24 cellular contexts compared by ENCODE assay signal in the genomic region with DNA sequence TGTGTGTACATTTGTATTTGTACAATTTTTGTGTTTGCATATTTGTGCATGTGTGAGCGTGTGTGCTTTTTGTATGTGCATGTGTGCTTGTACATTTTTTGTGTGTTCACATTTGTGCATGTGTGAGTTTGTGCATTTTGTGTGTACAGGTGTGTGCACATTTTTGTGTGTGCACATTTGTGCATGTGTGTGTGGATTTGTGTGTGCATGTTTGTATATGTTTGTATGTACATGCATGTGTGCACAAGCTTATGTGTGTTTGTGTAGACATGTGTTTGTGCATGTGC. TPM values are rescaled to one million over a fixed set of nuclear protein-coding genes. Genes with fewer than 3 reads are reported as not detected.
DNase-seq lines count a peak whose midpoint lies in the region; ATAC-seq, FAIRE-seq and TF ChIP-seq lines count a peak whose summit lies in the region.
"Had no signal": no experiment of that assay in that cellular context is flagged by ENCODE, and none has a peak within 500 bp of the region (broad histone marks: within the 10 kb centered on the region; RNA-seq: fewer than 3 reads in every experiment).

No MANE protein-coding gene starts in this region.

- H2AK5ac ChIP-seq in IMR-90 (ENCODE audit: low read depth, low read length) = no peak overlapping the region

- H4K20me1 ChIP-seq in IMR-90 (ENCODE audit: insufficient read depth, low read length) = no peaks in the 10 kb centered on the region
- no peaks in the 10 kb centered on the region for H4K20me1 ChIP-seq in SK-N-SH (ENCODE audit: insufficient read depth)
- H4K20me1 ChIP-seq: BLaER1 treated with 17β-estradiol and CSF1 and Interleukin-3, amounts not matched to agents 10 nM and 100 nM had no signal

- ATAC-seq in IMR-90 (ENCODE audit: low read depth) (no peak), GM18505 (IDR thresholded peaks at IDR 0.05; ENCODE audit: unreplicated experiment) (no peak)
- ATAC-seq in stimulated activated naive B cell treated with anti-CD40 and anti-IgM and Interleukin-4, amounts not matched to agents 10 μg/mL and 1 μg/mL and 100 μg/mL, for 72 hours (replicated peaks) = no peak
- ATAC-seq: A549, HCT116 had no signal

- H3F3A ChIP-seq in SK-N-SH (replicated peaks; ENCODE audit: insufficient read depth) = no peaks in the 10 kb centered on the region

- no peak overlapping the region for H2BK20ac ChIP-seq in IMR-90 (ENCODE audit: low read depth, low read length)

- no peak overlapping the region for H3K56ac ChIP-seq in IMR-90 (ENCODE audit: extremely low read depth, insufficient read depth, low read length)

- H3K79me1 ChIP-seq in IMR-90 (ENCODE audit: low read depth in 1 of 2, low read length in 2 of 2) = no peaks in the 10 kb centered on the region

- no peak overlapping the region for H3K4me3 ChIP-seq in IMR-90 (ENCODE audit: insufficient read depth, low read depth, low read length)
- H3K4me3 ChIP-seq in SK-N-SH (ENCODE audit: low read depth in 2 of 2, low read length in 1 of 2) = no peak overlapping the region
- H3K4me3 ChIP-seq: A549; BLaER1 treated with 17β-estradiol and CSF1 and Interleukin-3, amounts not matched to agents 10 nM and 100 nM; GM23248 had no signal

- no TSS peak for BruUV-seq in IMR-90 (replicated peaks; lab: Mats Ljungman, UMichigan)

- peak overlapping the region; percentile 3 for H2AFZ ChIP-seq in IMR-90 (replicated peaks; ENCODE audit: low read length, poor library complexity)
- H2AFZ ChIP-seq in SK-N-SH (ENCODE audit: low read depth) = no peak overlapping the region
- H2AFZ ChIP-seq: GM23248 had no signal

- peaks cover 15 to 18% of the 10 kb centered on the region in 2 donors for H3K4me1 Mint-ChIP-seq in stimulated activated naive B cell treated with anti-CD40 and anti-IgM and Interleukin-4, amounts not matched to agents 10 μg/mL and 1 μg/mL and 100 μg/mL, for 72 hours

- H3K9me3 ChIP-seq in IMR-90 (ENCODE audit: control insufficient read depth, insufficient read depth, low read length) (no peaks in the 10 kb centered on the region), SK-N-SH (no peaks in the 10 kb centered on the region)
- H3K9me3 ChIP-seq: A549; BE2C; BLaER1 treated with 17β-estradiol and CSF1 and Interleukin-3, amounts not matched to agents 10 nM and 100 nM had no signal

- TF ChIP-seq POLR2A in IMR-90 (IDR thresholded peaks at IDR 0.05; ENCODE audit: low read depth, low read length) (no peak), GM18505 (IDR thresholded peaks at IDR 0.05; ENCODE audit: borderline replicate concordance, extremely low read depth, insufficient read depth, insufficient read length) (no peak)

- H3K4me2 ChIP-seq in IMR-90 (ENCODE audit: low read depth, low read length) (no peak overlapping the region), SK-N-SH (no peak overlapping the region)
- H3K4me2 ChIP-seq: A549; BLaER1 treated with 17β-estradiol and CSF1 and Interleukin-3, amounts not matched to agents 10 nM and 100 nM had no signal

- WGBS in IMR-90 (ENCODE audit: extremely low coverage in 2 of 2, insufficient read length in 1 of 2), 2 experiments = 50% methylated on average over 1 of the region's 1 CpG; no CpG with 5 or more reads in 1 of the 2 experiments
- 41% methylated on average over 1 of the region's 1 CpG for WGBS in SK-N-SH (ENCODE audit: low lambda C conversion rate)

- no peak overlapping the region for H3K4me3 Mint-ChIP-seq in stimulated activated naive B cell treated with anti-CD40 and anti-IgM and Interleukin-4, amounts not matched to agents 10 μg/mL and 1 μg/mL and 100 μg/mL, for 72 hours
- H3K4me3 Mint-ChIP-seq: CD14-positive monocyte; CD4-positive, alpha-beta T cell; CD8-positive, alpha-beta memory T cell; HFFc6 had no signal

- H3K9ac ChIP-seq in IMR-90 (ENCODE audit: low read depth, low read length) (no peak overlapping the region), SK-N-SH (no peak overlapping the region)
- H3K9ac ChIP-seq: BLaER1 treated with 17β-estradiol and CSF1 and Interleukin-3, amounts not matched to agents 10 nM and 100 nM; GM23248 had no signal

- CTCF ChIA-PET in IMR-90 (lab: Yijun Ruan, JAX) (no interaction called here), SK-N-SH (lab: Yijun Ruan, JAX) (interaction anchor here (1.6 kb wide), 1 partner anchor 10 kb away, joined by 3 read pairs; no protein-coding TSS in a partner anchor)

- POLR2A ChIA-PET in IMR-90 (lab: Charles Lee; ENCODE audit: unreplicated experiment) = no interaction called here
- POLR2A ChIA-PET in SK-N-SH (lab: Yijun Ruan, JAX) = no interaction called here

- no peak overlapping the region for H2BK120ac ChIP-seq in IMR-90 (ENCODE audit: low read depth, low read length)

- peaks cover 11 to 23% of the 10 kb centered on the region in 2 donors for H3K27me3 Mint-ChIP-seq in stimulated activated naive B cell treated with anti-CD40 and anti-IgM and Interleukin-4, amounts not matched to agents 10 μg/mL and 1 μg/mL and 100 μg/mL, for 72 hours

- H4K8ac ChIP-seq in IMR-90 (ENCODE audit: low read depth in 2 of 2, low read length in 2 of 2) = no peak overlapping the region

- H3K9me2 ChIP-seq in SK-N-SH = no peaks in the 10 kb centered on the region

- TF ChIP-seq RAD21 in IMR-90 (IDR thresholded peaks at IDR 0.05; ENCODE audit: low read length) (no peak), SK-N-SH (IDR thresholded peaks at IDR 0.05; ENCODE audit: low read length) (no peak)

- H2AK9ac ChIP-seq in IMR-90 (replicated peaks; ENCODE audit: low read depth, low read length, poor library complexity) = no peak overlapping the region

- H3K9me1 ChIP-seq in IMR-90 (ENCODE audit: insufficient read depth, low read length) = no peaks in the 10 kb centered on the region

- H3K14ac ChIP-seq in IMR-90 (replicated peaks; ENCODE audit: low read depth, low read length) = no peak overlapping the region

- no peaks in the 10 kb centered on the region for H3K79me2 ChIP-seq in SK-N-SH (ENCODE audit: insufficient read depth)

- no peaks in the 10 kb centered on the region for H3K36me3 Mint-ChIP-seq in stimulated activated naive B cell treated with anti-CD40 and anti-IgM and Interleukin-4, amounts not matched to agents 10 μg/mL and 1 μg/mL and 100 μg/mL, for 72 hours
- H3K36me3 Mint-ChIP-seq: CD14-positive monocyte; CD8-positive, alpha-beta memory T cell had no signal

- TF ChIP-seq CTCF in IMR-90 (conservative IDR thresholded peaks at IDR 0.05; ENCODE audit: low read depth, low read length) (no peak), SK-N-SH (IDR thresholded peaks at IDR 0.05) (no peak)

- H3K23ac ChIP-seq in IMR-90 (ENCODE audit: low read depth, low read length) = no peak overlapping the region

- no peak overlapping the region for H3K27ac Mint-ChIP-seq in stimulated activated naive B cell treated with anti-CD40 and anti-IgM and Interleukin-4, amounts not matched to agents 10 μg/mL and 1 μg/mL and 100 μg/mL, for 72 hours
- H3K27ac Mint-ChIP-seq: CD4-positive, alpha-beta T cell; CD8-positive, alpha-beta memory T cell; HFFc6 had no signal

- intact Hi-C loops in IMR-90 (cut with micrococcal nuclease) = loop anchor here (5.0 kb wide), 1 partner anchor 103 kb away; the partner anchor contains the start of gene MPC1

- in situ Hi-C loops in IMR-90 (cut with MboI; ENCODE audit: low sequenced_read_pairs) = loop anchor here (5.0 kb wide), 1 partner anchor 118 kb away; no protein-coding TSS in a partner anchor

- H3K4me1 ChIP-seq in IMR-90 (ENCODE audit: control insufficient read depth, insufficient read depth, low read length) (no peaks in the 10 kb centered on the region), SK-N-SH (ENCODE audit: control insufficient read depth in 1 of 2, insufficient read depth in 2 of 2, low read depth in 1 of 2, low read length in 1 of 2) (no peaks in the 10 kb centered on the region; a peak in 1 of 4 replicates)
- H3K4me1 ChIP-seq: A549 had no signal

- no peaks in the 10 kb centered on the region for H3K9me3 Mint-ChIP-seq in stimulated activated naive B cell treated with anti-CD40 and anti-IgM and Interleukin-4, amounts not matched to agents 10 μg/mL and 1 μg/mL and 100 μg/mL, for 72 hours
- H3K9me3 Mint-ChIP-seq: CD14-positive monocyte; CD4-positive, alpha-beta T cell; CD8-positive, alpha-beta memory T cell had no signal

- H3K27me3 ChIP-seq in IMR-90 (ENCODE audit: control insufficient read depth, insufficient read depth, low read length) (peaks cover 19% of the 10 kb centered on the region), SK-N-SH (ENCODE audit: insufficient read depth) (peaks cover 31% of the 10 kb centered on the region; the same call in 1 of the 2 replicates)
- H3K27me3 ChIP-seq: BE2C; BLaER1 treated with 17β-estradiol and CSF1 and Interleukin-3, amounts not matched to agents 10 nM and 100 nM had no signal

- DNase-seq in GM19239 (ENCODE audit: insufficient read length, low spot score) (no peak), IMR-90 (no peak), SK-N-SH (no peak)
- DNase-seq in stimulated activated naive B cell treated with anti-CD40 and anti-IgM and Interleukin-4, amounts not matched to agents 10 μg/mL and 1 μg/mL and 100 μg/mL, for 72 hours = no peak
- DNase-seq: 8988T; ACHN; AML-193; BE2C; CD4-positive, alpha-beta T cell; CD8-positive, alpha-beta memory T cell; DMS 273 treated with DMSO at 0.1 percent for 48 hours; DMS79; EL; GDM1; H7; HFFc6 had no signal

- dilution Hi-C loops in IMR-90 (cut with HindIII; ENCODE audit: low sequenced_read_pairs, unreplicated experiment) = no loop called here

- no peak overlapping the region for H3K18ac ChIP-seq in IMR-90 (ENCODE audit: low read depth, low read length)

- H3K4ac ChIP-seq in IMR-90 (ENCODE audit: low read depth, low read length) = no peak overlapping the region

- no peak overlapping the region for H2BK15ac ChIP-seq in IMR-90 (ENCODE audit: low read depth, low read length)

- H4K91ac ChIP-seq in IMR-90 (ENCODE audit: insufficient read depth, low read depth, low read length) = no peak overlapping the region

- H3K27ac ChIP-seq in IMR-90 (ENCODE audit: insufficient read depth, low read length) (no peak overlapping the region), cingulate gyrus (ENCODE audit: low read depth, low read length) (peak overlapping the region; percentile 10), SK-N-SH (ENCODE audit: low read depth in 2 of 2, low read length in 1 of 2) (no peak overlapping the region)
- H3K27ac ChIP-seq: A549; BLaER1 treated with 17β-estradiol and CSF1 and Interleukin-3, amounts not matched to agents 10 nM and 100 nM; GM23248 had no signal

- no peak overlapping the region for H2BK5ac ChIP-seq in IMR-90 (ENCODE audit: low read depth, low read length, poor library complexity, severe bottlenecking)

- H3K36me3 ChIP-seq in IMR-90 (ENCODE audit: control insufficient read depth, insufficient read depth, low read length) = no peaks in the 10 kb centered on the region
- H3K36me3 ChIP-seq in SK-N-SH (replicated peaks in 1 of 2; ENCODE audit: control insufficient read depth in 1 of 2, insufficient read depth in 2 of 2, low read length in 1 of 2) = no peaks in the 10 kb centered on the region
- H3K36me3 ChIP-seq: BE2C; BLaER1 treated with 17β-estradiol and CSF1 and Interleukin-3, amounts not matched to agents 10 nM and 100 nM had no signal

- FAIRE-seq in GM19239 (lab: Jason Lieb, UNC) = peak; percentile 23
- FAIRE-seq: A549, D721Med had no signal

- TF ChIP-seq EP300 in SK-N-SH (IDR thresholded peaks at IDR 0.05; ENCODE audit: borderline replicate concordance in 1 of 2, low read depth in 1 of 2, low read length in 1 of 2) = no peak

- H4K5ac ChIP-seq in IMR-90 (ENCODE audit: low read depth, low read length) = no peak overlapping the region

RNA-seq across cellular contexts. Expression of gene PRR18, which starts 28.9 kb away (rescaled TPM):
- total RNA-seq in IMR-90 (2012; rRNA removed) = not detected in 2 replicates
- polyA plus RNA-seq in IMR-90 (2012; rRNA removed) (not detected in 2 replicates), SK-N-SH (2012; rRNA removed) (0.02 TPM in 1 of 2 replicates, not detected in the other)
- 0.01 TPM in 1 of 2 replicates, not detected in the other for polyA plus RNA-seq in IMR-90 (2012; cell fraction: cytosol; rRNA removed)
- polyA plus RNA-seq in IMR-90 (2012; cell fraction: nucleus; rRNA removed; ENCODE audit: low replicate concordance) = not detected in 2 replicates
- 0.01 TPM in 1 of 2 replicates, not detected in the other for polyA plus RNA-seq in SK-N-SH (2012; cell fraction: cytosol; rRNA removed)
- polyA plus RNA-seq in SK-N-SH (2012; cell fraction: nucleus; rRNA removed) = 0.02 and 0.04 TPM in 2 replicates
- total RNA-seq: CD4-positive, alpha-beta T cell; GM23248; HFFc6 had no signal
- polyA plus RNA-seq: CD14-positive monocyte; CD8-positive, alpha-beta memory T cell; GM23248 had no signal
